ENCODE assay signal across 8 cellular contexts in genomic region chr4:6658635-6659075, GRCh38. TPM values are rescaled to one million over a fixed set of nuclear protein-coding genes. Genes with fewer than 3 reads are reported as not detected.
DNase-seq lines count a peak whose midpoint lies in the region; ATAC-seq and TF ChIP-seq lines count a peak whose summit lies in the region.

No MANE protein-coding gene starts in this region.

- TF ChIP-seq POLR2A in stomach (IDR thresholded peaks at IDR 0.05) = no peak

- peak overlapping the region in 9 of 10 experiments; percentile 3 to 49 (median 36); a peak in 9 of 20 replicates for H3K4me3 ChIP-seq in BLaER1 treated with 17β-estradiol and CSF1 and Interleukin-3, amounts not matched to agents 10 nM and 100 nM
- H3K4me3 ChIP-seq in mucosa of stomach (ENCODE audit: low read length) = no peak overlapping the region
- H3K4me3 ChIP-seq in stomach = peak overlapping the region; percentile 40 to 49 (median 42)
- no peak overlapping the region for H3K4me3 ChIP-seq in SJCRH30

- H3K36me3 Mint-ChIP-seq in activated CD4-positive, alpha-beta T cell treated with anti-CD3 and anti-CD28 coated beads, Interleukin-2, amount 10 ng/mL, durations not matched to agents 7 days and 5 days (ENCODE audit: low read depth) = no peaks in the 10 kb centered on the region

- peaks cover 0 to 9% (median 0%) of the 10 kb centered on the region in 11 experiments; a peak in 3 of 22 replicates for H3K9me3 ChIP-seq in BLaER1 treated with 17β-estradiol and CSF1 and Interleukin-3, amounts not matched to agents 10 nM and 100 nM (replicated peaks in 1 of 11)
- H3K9me3 ChIP-seq in mucosa of stomach (ENCODE audit: control insufficient read depth, low read length) (no peaks in the 10 kb centered on the region), stomach (no peaks in the 10 kb centered on the region), SJCRH30 (replicated peaks) (no peaks in the 10 kb centered on the region)

- peak overlapping the region in 2 of 11 experiments; percentile 14 to 24; a peak in 2 of 22 replicates for H3K9ac ChIP-seq in BLaER1 treated with 17β-estradiol and CSF1 and Interleukin-3, amounts not matched to agents 10 nM and 100 nM
- peak overlapping the region; percentile 43 for H3K9ac ChIP-seq in mucosa of stomach (ENCODE audit: low read length)

- H4K20me1 ChIP-seq in BLaER1 treated with 17β-estradiol and CSF1 and Interleukin-3, amounts not matched to agents 10 nM and 100 nM = peaks cover 0 to 15% (median 0%) of the 10 kb centered on the region in 11 experiments; a peak in 4 of 22 replicates

- intact Hi-C loops in stomach (cut with DNase I; ENCODE audit: low total_unique reads) = no loop called here

- no peak for TF ChIP-seq EP300 in stomach (IDR thresholded peaks at IDR 0.05)

- H3K4me2 ChIP-seq in BLaER1 treated with 17β-estradiol and CSF1 and Interleukin-3, amounts not matched to agents 10 nM and 100 nM = peak overlapping the region; percentile 50 to 86 (median 67)

- peak; percentile 21 for DNase-seq in activated CD4-positive, alpha-beta T cell treated with anti-CD3 and anti-CD28 coated beads, Interleukin-2, amount 10 ng/mL, durations not matched to agents 7 days and 5 days
- DNase-seq in effector CD8-positive, alpha-beta T cell (lab: John Stamatoyannopoulos, UW) = peak; percentile 22
- DNase-seq in stomach (no peak), SJCRH30 (no peak)

- peaks cover 46% of the 10 kb centered on the region for H3K27me3 Mint-ChIP-seq in activated CD4-positive, alpha-beta T cell treated with anti-CD3 and anti-CD28 coated beads, Interleukin-2, amount 10 ng/mL, durations not matched to agents 7 days and 5 days

- no peaks in the 10 kb centered on the region for H3K36me3 ChIP-seq in BLaER1 treated with 17β-estradiol and CSF1 and Interleukin-3, amounts not matched to agents 10 nM and 100 nM
- H3K36me3 ChIP-seq in mucosa of stomach (ENCODE audit: control insufficient read depth, insufficient read depth, low read length) (no peaks in the 10 kb centered on the region), stomach (no peaks in the 10 kb centered on the region), SJCRH30 (no peaks in the 10 kb centered on the region)

- peaks cover 22 to 39% (median 25%) of the 10 kb centered on the region in 10 experiments for H3K4me1 ChIP-seq in BLaER1 treated with 17β-estradiol and CSF1 and Interleukin-3, amounts not matched to agents 10 nM and 100 nM
- H3K4me1 ChIP-seq in mucosa of stomach (ENCODE audit: control insufficient read depth, insufficient read depth, low read length) (peaks cover 6% of the 10 kb centered on the region), stomach (peaks cover 4 to 16% (median 14%) of the 10 kb centered on the region in 4 donors), SJCRH30 (no peaks in the 10 kb centered on the region)

- peak overlapping the region; percentile 30 for H3K4me3 Mint-ChIP-seq in activated CD4-positive, alpha-beta T cell treated with anti-CD3 and anti-CD28 coated beads, Interleukin-2, amount 10 ng/mL, durations not matched to agents 7 days and 5 days

- H3K4me1 Mint-ChIP-seq in activated CD4-positive, alpha-beta T cell treated with anti-CD3 and anti-CD28 coated beads, Interleukin-2, amount 10 ng/mL, durations not matched to agents 7 days and 5 days = peaks cover 10% of the 10 kb centered on the region

- no peak for TF ChIP-seq CTCF in stomach (IDR thresholded peaks at IDR 0.05)

- no peak overlapping the region for H3K27ac ChIP-seq in BLaER1 treated with 17β-estradiol and CSF1 and Interleukin-3, amounts not matched to agents 10 nM and 100 nM
- H3K27ac ChIP-seq in stomach = peak overlapping the region; percentile 25 to 78 (median 49)
- H3K27ac ChIP-seq in SJCRH30 = no peak overlapping the region

- H3K27ac Mint-ChIP-seq in activated CD4-positive, alpha-beta T cell treated with anti-CD3 and anti-CD28 coated beads, Interleukin-2, amount 10 ng/mL, durations not matched to agents 7 days and 5 days = no peak overlapping the region

- POLR2A ChIA-PET in activated CD4-positive, alpha-beta T cell treated with anti-CD3 and anti-CD28 coated beads, Interleukin-2, amount 10 ng/mL, durations not matched to agents 7 days and 5 days (lab: Charles Lee) = interaction anchor here (0.9 kb wide), 1 partner anchor 15 kb away, joined by 3 read pairs; a partner anchor contains a TSS

- 6 to 13% (median 7%) methylated on average over 20 to 52 of the region's 52 CpGs for WGBS in stomach, 5 donors

- H3K27me3 ChIP-seq in BLaER1 treated with 17β-estradiol and CSF1 and Interleukin-3, amounts not matched to agents 10 nM and 100 nM = peaks cover 38 to 49% (median 46%) of the 10 kb centered on the region in 11 experiments
- H3K27me3 ChIP-seq in mucosa of stomach (ENCODE audit: control insufficient read depth, insufficient read depth, low read length) (peaks cover 33% of the 10 kb centered on the region), stomach (peaks cover 0 to 12% (median 5%) of the 10 kb centered on the region in 3 donors), SJCRH30 (no peaks in the 10 kb centered on the region)

- ATAC-seq in HG02678 (IDR thresholded peaks at IDR 0.05; ENCODE audit: unreplicated experiment) = no peak
- no peak for ATAC-seq in GM18858 (IDR thresholded peaks at IDR 0.05; ENCODE audit: unreplicated experiment)

- H3K9me3 Mint-ChIP-seq in activated CD4-positive, alpha-beta T cell treated with anti-CD3 and anti-CD28 coated beads, Interleukin-2, amount 10 ng/mL, durations not matched to agents 7 days and 5 days = no peaks in the 10 kb centered on the region

- CTCF ChIA-PET in activated CD4-positive, alpha-beta T cell treated with anti-CD3 and anti-CD28 coated beads, Interleukin-2, amount 10 ng/mL, durations not matched to agents 7 days and 5 days (lab: Charles Lee) = interaction anchor here (0.5 to 2.1 kb wide), 11 partner anchors 12 to 412 kb away, joined by 3 to 8 read pairs (median 3); partner anchors contain the start of gene MRFAP1

RNA-seq across cellular contexts. Expression of gene MRFAP1, which starts 18.2 kb away (rescaled TPM):
- 100 to 1,000 TPM in 1 of 2 experiments, 10 to 100 TPM in 1; 91.3 to 107 TPM for total RNA-seq in activated CD4-positive, alpha-beta T cell treated with anti-CD3 and anti-CD28 coated beads, Interleukin-2, amount 10 ng/mL, durations not matched to agents 7 days and 5 days
- total RNA-seq in stomach = 100 to 1,000 TPM in 3 of 5 donors, 10 to 100 TPM in 2; 51.9 to 369 (median 105) TPM
- 100 to 1,000 TPM; 234 to 315 (median 267) TPM for polyA plus RNA-seq in stomach
- total RNA-seq in SJCRH30 (2014; rRNA removed; shearing (Covaris generic)) = 306 and 313 TPM in 2 replicates

RNA-seq across cellular contexts. Expression of gene S100P, which starts 35.0 kb away (rescaled TPM):
- total RNA-seq in activated CD4-positive, alpha-beta T cell treated with anti-CD3 and anti-CD28 coated beads, Interleukin-2, amount 10 ng/mL, durations not matched to agents 7 days and 5 days = 1 to 10 TPM; 5.3 to 7.2 TPM
- total RNA-seq in stomach = 100 to 1,000 TPM in 2 of 5 donors, 10 to 100 TPM in 1, 1 to 10 TPM in 1, not detected in 1; 3.1 to 237 (median 93.3) TPM
- polyA plus RNA-seq in stomach = 1,000 to 10,000 TPM in 1 of 3 donors, 100 to 1,000 TPM in 2; 142 to 2,173 (median 337) TPM
- 0.13 and 0.18 TPM in 2 replicates for total RNA-seq in SJCRH30 (2014; rRNA removed; shearing (Covaris generic))

RNA-seq across cellular contexts. Expression of gene MRFAP1L1, which starts 51.0 kb away (rescaled TPM):
- 10 to 100 TPM; 74.5 to 74.9 TPM for total RNA-seq in activated CD4-positive, alpha-beta T cell treated with anti-CD3 and anti-CD28 coated beads, Interleukin-2, amount 10 ng/mL, durations not matched to agents 7 days and 5 days
- 10 to 100 TPM in 4 of 5 donors, 1 to 10 TPM in 1; 2.3 to 60.7 (median 51.7) TPM for total RNA-seq in stomach
- polyA plus RNA-seq in stomach = 10 to 100 TPM; 54.6 to 61.9 (median 57.3) TPM
- total RNA-seq in SJCRH30 (2014; rRNA removed; shearing (Covaris generic)) = 88.4 and 88.7 TPM in 2 replicates

RNA-seq across cellular contexts. Expression of gene BLOC1S4, which starts 57.3 kb away (rescaled TPM):
- 10 to 100 TPM; 16.6 to 17.6 TPM for total RNA-seq in activated CD4-positive, alpha-beta T cell treated with anti-CD3 and anti-CD28 coated beads, Interleukin-2, amount 10 ng/mL, durations not matched to agents 7 days and 5 days
- 10 to 100 TPM in 4 of 5 donors, 1 to 10 TPM in 1; 9.5 to 64.3 (median 31.5) TPM for total RNA-seq in stomach
- 10 to 100 TPM in 1 of 3 donors, 1 to 10 TPM in 2; 8.4 to 13.1 (median 8.9) TPM for polyA plus RNA-seq in stomach
- 17.2 and 18.2 TPM in 2 replicates for total RNA-seq in SJCRH30 (2014; rRNA removed; shearing (Covaris generic))

Comparison
In these comparisons a context has a peak if more than half of its experiments do, and no peak if none do; other contexts are left out.
1. H3K27ac ChIP-seq: peak in stomach (5 of 5); none in BLaER1 treated with 17β-estradiol and CSF1 and Interleukin-3, amounts not matched to agents 10 nM and 100 nM (0 of 11) and SJCRH30 (single experiment).
2. H3K4me3 ChIP-seq: peak in BLaER1 treated with 17β-estradiol and CSF1 and Interleukin-3, amounts not matched to agents 10 nM and 100 nM (9 of 10) and stomach (4 of 4); none in mucosa of stomach (single experiment) and SJCRH30 (single experiment).
3. DNase-seq: peak in activated CD4-positive, alpha-beta T cell treated with anti-CD3 and anti-CD28 coated beads, Interleukin-2, amount 10 ng/mL, durations not matched to agents 7 days and 5 days (single experiment) and effector CD8-positive, alpha-beta T cell (single experiment); none in stomach (single experiment) and SJCRH30 (0 of 2).